Comparison of ENCODE assay signal across 8 cellular contexts in genomic region chr1:21439345-21439720, GRCh38. TPM values are rescaled to one million over a fixed set of nuclear protein-coding genes. Genes with fewer than 3 reads are reported as not detected.
DNase-seq lines count a peak whose midpoint lies in the region; FAIRE-seq and TF ChIP-seq lines count a peak whose summit lies in the region.

No MANE protein-coding gene starts in this region.

- H2BK15ac ChIP-seq in H1 (ENCODE audit: low read length) (no peak overlapping the region), neuronal stem cell (ENCODE audit: low read length) (no peak overlapping the region)

- CTCF ChIA-PET in H1 (lab: Charles Lee; ENCODE audit: partially characterized antibody), result interaction anchor here (1.1 to 2.3 kb wide), 7 partner anchors 11 to 222 kb away, joined by 3 to 6 read pairs (median 3); no protein-coding TSS in a partner anchor

- H3K18ac ChIP-seq in H1 (ENCODE audit: extremely low read depth, low read length) (no peak overlapping the region), neuronal stem cell (ENCODE audit: low read length) (no peak overlapping the region)

- H3K4ac ChIP-seq in H1 (replicated peaks; ENCODE audit: insufficient read length, low read depth, low read length) (no peak overlapping the region), neuronal stem cell (ENCODE audit: low read length) (no peak overlapping the region)

- no peak for FAIRE-seq in H1 (lab: Jason Lieb, UNC)

- peaks cover 10% of the 10 kb centered on the region; the same call in 1 of the 2 replicates for H3K23me2 ChIP-seq in H1 (ENCODE audit: low read depth, low read length)

- no peak overlapping the region for H4K8ac ChIP-seq in H1 (ENCODE audit: extremely low read depth, insufficient read depth, low read length)
- H4K8ac ChIP-seq in neuronal stem cell (ENCODE audit: low read depth, low read length), result no peak overlapping the region

- H3K27me3 ChIP-seq in NT2/D1 (ENCODE audit: insufficient read depth, insufficient read length) (peaks cover 44% of the 10 kb centered on the region), H1 (replicated peaks in 1 of 4; ENCODE audit: control insufficient read depth in 3 of 4, extremely low read depth in 1 of 4, insufficient read depth in 3 of 4, low read length in 3 of 4) (peaks cover 0 to 30% (median 17%) of the 10 kb centered on the region in 4 experiments; a peak in 6 of 7 replicates), neuronal stem cell (ENCODE audit: control insufficient read depth in 3 of 3, insufficient read depth in 3 of 3, low read depth in 1 of 3, low read length in 3 of 3) (peaks cover 0 to 19% (median 13%) of the 10 kb centered on the region in 3 experiments)

- no peak overlapping the region for H3K14ac ChIP-seq in H1 (ENCODE audit: insufficient read length)
- H3K14ac ChIP-seq in neuronal stem cell (ENCODE audit: low read length), result no peak overlapping the region

- no peak overlapping the region for H4K5ac ChIP-seq in H1 (ENCODE audit: insufficient read length, low read depth, low read length)

- H3K9me3 ChIP-seq in NT2/D1 (ENCODE audit: insufficient read depth, low read length), result no peaks in the 10 kb centered on the region
- no peaks in the 10 kb centered on the region for H3K9me3 ChIP-seq in H1 (ENCODE audit: insufficient read depth in 2 of 2, low read depth in 1 of 2, low read length in 1 of 2)
- no peaks in the 10 kb centered on the region for H3K9me3 ChIP-seq in neuronal stem cell (replicated peaks in 1 of 2; ENCODE audit: control insufficient read depth in 2 of 2, insufficient read depth in 1 of 2, low read depth in 1 of 2, low read length in 2 of 2)

- no peak overlapping the region for H2BK20ac ChIP-seq in H1 (ENCODE audit: low read length)

- TF ChIP-seq RAD21 in H1 (IDR thresholded peaks at IDR 0.05 in 1 of 2, conservative IDR thresholded peaks at IDR 0.05 in 1 of 2; ENCODE audit: low read depth in 2 of 2, low read length in 2 of 2), result no peak

- H3K27ac ChIP-seq in C4-2B (peak overlapping the region; percentile 66), H1 (ENCODE audit: low read depth, low read length) (no peak overlapping the region), neuronal stem cell (replicated peaks; ENCODE audit: low read length) (no peak overlapping the region)

- DNase-seq in NT2/D1 (ENCODE audit: low read depth, low spot score) (no peak), H1 (ENCODE audit: low read depth in 1 of 2, low spot score in 2 of 2) (no peak), neuronal stem cell (ENCODE audit: low spot score) (no peak), ACHN (no peak), HK-2 (ENCODE audit: unreplicated experiment) (no peak), NCI-H2081 treated with DMSO at 0.1 percent for 48 hours (lab: John Stamatoyannopoulos, UW) (no peak), HUDEP-2 (lab: John Stamatoyannopoulos, UW; ENCODE audit: unreplicated experiment in 76 of 76) (no peak)

- peak overlapping the region; percentile 64 for H3K9ac ChIP-seq in NT2/D1 (ENCODE audit: insufficient read length, low read depth)
- H3K9ac ChIP-seq in H1 (replicated peaks in 1 of 4; ENCODE audit: extremely low read depth in 1 of 4, low read depth in 3 of 4, low read length in 3 of 4), result no peak overlapping the region
- no peak overlapping the region for H3K9ac ChIP-seq in neuronal stem cell (ENCODE audit: low read depth, low read length, poor library complexity)

- no peaks in the 10 kb centered on the region for H4K20me1 ChIP-seq in H1 (replicated peaks in 1 of 2; ENCODE audit: control insufficient read depth in 1 of 2, insufficient read depth in 2 of 2, low read length in 2 of 2)

- H2BK120ac ChIP-seq in H1 (replicated peaks; ENCODE audit: low read depth, low read length), result no peak overlapping the region
- no peak overlapping the region for H2BK120ac ChIP-seq in neuronal stem cell (ENCODE audit: low read depth, low read length)

- POLR2A ChIA-PET in H1 (lab: Charles Lee; ENCODE audit: partially characterized antibody), result interaction anchor here (0.6 kb wide), 1 partner anchor 887 kb away, joined by 3 read pairs; no protein-coding TSS in a partner anchor

- H2AK5ac ChIP-seq in H1 (ENCODE audit: low read depth, low read length) (no peak overlapping the region), neuronal stem cell (ENCODE audit: low read depth, low read length) (no peak overlapping the region)

- H2BK5ac ChIP-seq in H1 (ENCODE audit: low read depth, low read length) (no peak overlapping the region), neuronal stem cell (ENCODE audit: low read length) (no peak overlapping the region)

- H4K91ac ChIP-seq in H1 (replicated peaks; ENCODE audit: insufficient read length, low read length), result no peak overlapping the region
- H4K91ac ChIP-seq in neuronal stem cell (ENCODE audit: low read depth, low read length, poor library complexity), result no peak overlapping the region

- TF ChIP-seq CTCF in C4-2B (conservative IDR thresholded peaks at IDR 0.05), result no peak
- no peak for TF ChIP-seq CTCF in H1 (IDR thresholded peaks at IDR 0.05; ENCODE audit: control extremely low read depth in 1 of 3, insufficient read depth in 1 of 3, low read depth in 1 of 3, low read length in 3 of 3)

- H2AFZ ChIP-seq in H1 (ENCODE audit: low read length), result 0 out of 2 replicates have a peak overlapping the region, but pooled peaks have one; percentile 43
- peak overlapping the region; percentile 92 for H2AFZ ChIP-seq in neuronal stem cell (ENCODE audit: low read length)

- H3K4me1 ChIP-seq in NT2/D1 (ENCODE audit: insufficient read depth, insufficient read length) (no peaks in the 10 kb centered on the region), H1 (replicated peaks in 1 of 4; ENCODE audit: control insufficient read depth in 3 of 4, insufficient read depth in 4 of 4, low read length in 3 of 4) (peaks cover 0 to 5% (median 3%) of the 10 kb centered on the region in 4 experiments; a peak in 3 of 7 replicates), neuronal stem cell (ENCODE audit: control insufficient read depth in 2 of 2, insufficient read depth in 1 of 2, low read depth in 1 of 2, low read length in 2 of 2) (peaks cover 0 to 2% of the 10 kb centered on the region in 2 donors)

- H3K4me2 ChIP-seq in H1 (ENCODE audit: insufficient read depth in 1 of 2, low read depth in 2 of 2, low read length in 2 of 2) (peak overlapping the region; percentile 67 to 81), neuronal stem cell (ENCODE audit: insufficient read depth, low read length, poor library complexity, severe bottlenecking) (peak overlapping the region; percentile 80)

- H3K79me2 ChIP-seq in H1 (ENCODE audit: control insufficient read depth in 1 of 2, insufficient read depth in 2 of 2, low read length in 2 of 2), result no peaks in the 10 kb centered on the region

- no peaks in the 10 kb centered on the region for H3K79me1 ChIP-seq in H1 (ENCODE audit: low read depth, low read length)
- peaks cover 2% of the 10 kb centered on the region for H3K79me1 ChIP-seq in neuronal stem cell (ENCODE audit: low read depth, low read length)

- peak overlapping the region; percentile 61 for H3K4me3 ChIP-seq in NT2/D1 (ENCODE audit: insufficient read length, low read depth)
- peak overlapping the region; percentile 55 to 72 (median 61) for H3K4me3 ChIP-seq in H1 (ENCODE audit: extremely low read depth in 1 of 4, insufficient read depth in 2 of 4, low read depth in 3 of 4, low read length in 4 of 4)
- H3K4me3 ChIP-seq in neuronal stem cell (ENCODE audit: low read length in 2 of 2), result peak overlapping the region in 1 of 2 donors; percentile 84

- no peak overlapping the region for H3K56ac ChIP-seq in H1 (replicated peaks; ENCODE audit: insufficient read length, low read depth, low read length)

- H2BK12ac ChIP-seq in H1 (ENCODE audit: low read depth, low read length), result no peak overlapping the region
- no peak overlapping the region for H2BK12ac ChIP-seq in neuronal stem cell (ENCODE audit: low read length)

- 53% methylated on average over 7 of the region's 7 CpGs; no CpG with 5 or more reads in 1 of the 2 experiments for WGBS in H1 (ENCODE audit: extremely low coverage in 1 of 2, insufficient coverage in 1 of 2, insufficient read length in 1 of 2, insufficient replicate concordance in 2 of 2, low coverage in 1 of 2, low lambda C conversion rate in 2 of 2, missing lambda C conversion rate in 1 of 2), 2 experiments
- WGBS in neuronal stem cell (ENCODE audit: extremely low coverage in 2 of 2, insufficient read length in 2 of 2, insufficient replicate concordance in 1 of 2), 2 donors, result no CpG with 5 or more reads among the region's 7 CpGs

- H3K36me3 ChIP-seq in NT2/D1 (ENCODE audit: insufficient read depth, insufficient read length, low read length) (no peaks in the 10 kb centered on the region), H1 (ENCODE audit: control insufficient read depth in 2 of 4, insufficient read depth in 4 of 4, low read length in 3 of 4) (no peaks in the 10 kb centered on the region), neuronal stem cell (replicated peaks in 1 of 2; ENCODE audit: control insufficient read depth in 2 of 2, insufficient read depth in 2 of 2, low read length in 2 of 2) (no peaks in the 10 kb centered on the region)

- TF ChIP-seq POLR2A in H1 (IDR thresholded peaks at IDR 0.05; ENCODE audit: control extremely low read depth in 1 of 2, low read depth in 2 of 2, low read length in 2 of 2), result no peak

- in situ Hi-C loops in ACHN (cut with HindIII; ENCODE audit: low pct_ligation_motif_present, low pct_unique_long_range_greater_than_20kb, low sequenced_read_pairs), result no loop called here

- no peak for TF ChIP-seq EP300 in H1 (IDR thresholded peaks at IDR 0.05; ENCODE audit: borderline replicate concordance in 1 of 2, low read depth in 2 of 2, low read length in 2 of 2)

- H3K23ac ChIP-seq in H1 (ENCODE audit: insufficient read length) (no peak overlapping the region), neuronal stem cell (ENCODE audit: low read depth, low read length, poor library complexity) (no peak overlapping the region)

TF ChIP-seq in H1, 55 proteins besides CTCF, POLR2A, EP300 and RAD21:
- TF ChIP-seq SRF (IDR thresholded peaks at IDR 0.05; ENCODE audit: low read depth, low read length) (no peak), KDM5A (IDR thresholded peaks at IDR 0.05; ENCODE audit: low read length) (no peak), RBBP5 (IDR thresholded peaks at IDR 0.05; ENCODE audit: borderline replicate concordance, low read depth, low read length) (no peak), GABPA (IDR thresholded peaks at IDR 0.05; ENCODE audit: borderline replicate concordance, insufficient read depth, low read length) (no peak), CHD1 (IDR thresholded peaks at IDR 0.05; ENCODE audit: low read depth, low read length) (no peak)

RNA-seq across cellular contexts. Expression of gene NBPF3, which starts 0.6 kb away (rescaled TPM):
- 4.1 and 4.3 TPM in 2 replicates for total RNA-seq in H1 (2021; fragmentation: NEBNext Ultra II Directional; extraction: Animal tissue kit (Norgen Biotek cat#: 25700))
- 2.7 and 3.8 TPM in 2 replicates for polyA plus RNA-seq in H1 (2011; rRNA removed)
- polyA plus RNA-seq in H1 (2011; cell fraction: cytosol; rRNA removed), result 3.8 TPM
- polyA plus RNA-seq in H1 (2011; cell fraction: nucleus; rRNA removed), result 9.1 TPM
- 3.6 to 5.6 TPM (median 4.8 TPM) in 4 replicates for polyA plus RNA-seq in H1 (2012, experiment 1 of 2)
- 1.5 TPM for polyA plus RNA-seq in H1 (2012, experiment 2 of 2)
- polyA plus RNA-seq in H1 (2013, experiment 1 of 2), result 2.6 TPM
- polyA plus RNA-seq in H1 (2013, experiment 2 of 2), result 2.5 TPM
- 6.7 and 12.0 TPM in 2 replicates for polyA minus RNA-seq in H1 (2011; rRNA and poly(A)+ RNA removed)
- polyA minus RNA-seq in H1 (2011; cell fraction: cytosol; rRNA and poly(A)+ RNA removed), result 4.3 TPM
- polyA minus RNA-seq in H1 (2011; cell fraction: nucleus; rRNA and poly(A)+ RNA removed), result 7.9 TPM
- polyA plus RNA-seq in neuronal stem cell (2013, experiment 1 of 2), result 2.2 TPM
- 2.1 TPM for polyA plus RNA-seq in neuronal stem cell (2013, experiment 2 of 2)
